Comparison of ENCODE assay signal across 14 cellular contexts in genomic region chr11:9774109-9774508, GRCh38.
"Had no signal": no experiment of that assay in that cellular context is flagged by ENCODE, and none has a peak within 500 bp of the region (broad histone marks: within the 10 kb centered on the region; RNA-seq: fewer than 3 reads in every experiment).

No MANE protein-coding gene starts in this region.

- H3K27ac Mint-ChIP-seq: activated CD8-positive, alpha-beta T cell treated with anti-CD3 and anti-CD28 coated beads, Interleukin-2, amount 10 ng/mL, durations not matched to agents 7 days and 5 days; natural killer cell treated with Interleukin-12 subunit alpha and Interleukin-12 subunit beta and Interleukin-15 and Interleukin-18, amount 100 ng/mL, for 72 hours; stimulated activated naive CD8-positive, alpha-beta T cell treated with anti-CD3 and anti-CD28 coated beads, Interleukin-15, Interleukin-2, amounts not matched to agents 100 ng/mL and 50 ng/mL, for 24 hours; WTC11 had no signal

- H3K27me3 ChIP-seq: testis had no signal

- DNase-seq: activated CD4-positive, alpha-beta T cell treated with anti-CD3 and anti-CD28 coated beads for 48 hours; activated CD8-positive, alpha-beta memory T cell treated with anti-CD3 and anti-CD28 coated beads, Interleukin-2, amount 50 U/mL, for 48 hours; activated CD8-positive, alpha-beta T cell treated with anti-CD3 and anti-CD28 coated beads, Interleukin-2, amount 10 ng/mL, durations not matched to agents 7 days and 5 days; erythroblast; hippocampal formation; kidney glomerular epithelial cell; stimulated activated CD4-positive, alpha-beta T cell treated with anti-CD3 and anti-CD28 coated beads, Interleukin-4, amount 100 ng/mL, for 1 hour; stimulated activated CD8-positive, alpha-beta memory T cell treated with anti-CD3 and anti-CD28 coated beads, Interleukin-4, amount 100 ng/mL, for 48 hours had no signal

- H3K4me3 ChIP-seq: lung, testis had no signal

- H3K9me3 Mint-ChIP-seq: central memory CD8-positive, alpha-beta T cell; natural killer cell treated with Interleukin-12 subunit alpha and Interleukin-12 subunit beta and Interleukin-15 and Interleukin-18, amount 100 ng/mL, for 72 hours; stimulated activated naive CD8-positive, alpha-beta T cell treated with anti-CD3 and anti-CD28 coated beads, Interleukin-15, Interleukin-2, amounts not matched to agents 100 ng/mL and 50 ng/mL, for 24 hours; WTC11 had no signal

- H3K27ac ChIP-seq: testis had no signal

- ATAC-seq: activated CD8-positive, alpha-beta T cell treated with anti-CD3 and anti-CD28 coated beads, Interleukin-2, amount 10 ng/mL, durations not matched to agents 7 days and 5 days; natural killer cell treated with Interleukin-12 subunit alpha and Interleukin-12 subunit beta and Interleukin-15 and Interleukin-18, amount 100 ng/mL, for 72 hours; WTC11 had no signal

- H3K4me3 Mint-ChIP-seq: activated CD8-positive, alpha-beta T cell treated with anti-CD3 and anti-CD28 coated beads, Interleukin-2, amount 10 ng/mL, durations not matched to agents 7 days and 5 days; central memory CD8-positive, alpha-beta T cell; natural killer cell treated with Interleukin-12 subunit alpha and Interleukin-12 subunit beta and Interleukin-15 and Interleukin-18, amount 100 ng/mL, for 72 hours; stimulated activated naive CD8-positive, alpha-beta T cell treated with anti-CD3 and anti-CD28 coated beads, Interleukin-15, Interleukin-2, amounts not matched to agents 100 ng/mL and 50 ng/mL, for 24 hours; WTC11 had no signal

- H3K27me3 Mint-ChIP-seq: central memory CD8-positive, alpha-beta T cell; natural killer cell treated with Interleukin-12 subunit alpha and Interleukin-12 subunit beta and Interleukin-15 and Interleukin-18, amount 100 ng/mL, for 72 hours; stimulated activated naive CD8-positive, alpha-beta T cell treated with anti-CD3 and anti-CD28 coated beads, Interleukin-15, Interleukin-2, amounts not matched to agents 100 ng/mL and 50 ng/mL, for 24 hours had no signal

- H3K4me1 Mint-ChIP-seq: central memory CD8-positive, alpha-beta T cell had no signal

- H3K36me3 Mint-ChIP-seq: natural killer cell treated with Interleukin-12 subunit alpha and Interleukin-12 subunit beta and Interleukin-15 and Interleukin-18, amount 100 ng/mL, for 72 hours had no signal

- H3K9me3 ChIP-seq: testis had no signal
